In genomic region chr5:139284295-139284694, GRCh38 we compare ENCODE assay signal across 25 cellular contexts.
"Had no signal": no experiment of that assay in that cellular context is flagged by ENCODE, and none has a peak within 500 bp of the region (broad histone marks: within the 10 kb centered on the region; RNA-seq: fewer than 3 reads in every experiment).

No MANE protein-coding gene starts in this region.

- ATAC-seq: activated CD4-positive, alpha-beta T cell treated with anti-CD3 and anti-CD28 coated beads for 36 hours; activated CD4-positive, CD25-positive, alpha-beta regulatory T cell treated with anti-CD3 and anti-CD28 coated beads, Interleukin-2, amount 50 U/mL, for 24 hours; activated CD8-positive, alpha-beta T cell treated with anti-CD3 and anti-CD28 coated beads, Interleukin-2, amount 10 ng/mL, durations not matched to agents 7 days and 5 days; activated naive CD8-positive, alpha-beta T cell treated with anti-CD3 and anti-CD28 coated beads, Interleukin-2, amount 50 U/mL, for 24 hours; PC-3 had no signal

- H3K9me3 Mint-ChIP-seq: activated CD4-positive, alpha-beta T cell treated with anti-CD3 and anti-CD28 coated beads, Interleukin-2, amount 10 ng/mL, durations not matched to agents 7 days and 5 days; activated naive CD4-positive, alpha-beta T cell treated with anti-CD3 and anti-CD28 coated beads, Interleukin-2, amount 10 ng/mL, durations not matched to agents 7 days and 5 days; activated naive CD8-positive, alpha-beta T cell treated with anti-CD3 and anti-CD28 coated beads, Interleukin-2, amount 50 U/mL, for 24 hours had no signal

- DNase-seq: activated CD4-positive, alpha-beta T cell treated with anti-CD3 and anti-CD28 coated beads for 36 hours; activated CD4-positive, alpha-beta T cell treated with anti-CD3 and anti-CD28 coated beads, Interleukin-2, amount 10 ng/mL, durations not matched to agents 7 days and 5 days; activated CD4-positive, alpha-beta T cell treated with anti-CD3 and anti-CD28 coated beads, Interleukin-2, amount 50 U/mL, for 48 hours; activated CD8-positive, alpha-beta T cell treated with anti-CD3 and anti-CD28 coated beads, Interleukin-2, amount 10 ng/mL, durations not matched to agents 7 days and 5 days; activated effector memory CD4-positive, alpha-beta T cell treated with Interleukin-2 at 50 U/mL for 16 hours; activated naive CD4-positive, alpha-beta T cell treated with anti-CD3 and anti-CD28 coated beads, Interleukin-2, amount 10 ng/mL, durations not matched to agents 7 days and 5 days; activated naive CD8-positive, alpha-beta T cell treated with anti-CD3 and anti-CD28 coated beads, Interleukin-2, amount 50 U/mL, for 24 hours; activated T-cell treated with anti-CD3 and anti-CD28 coated beads, Interleukin-2, amount 50 U/mL, for 48 hours; anterior cingulate cortex; caudate nucleus; Karpas-422; KBM-7; NCI-H1105; NCI-H1417 treated with DMSO at 0.1 percent for 48 hours; NCI-H187 treated with DMSO at 0.1 percent for 48 hours; NCI-H2081; NCI-H2227 treated with DMSO at 0.1 percent for 48 hours; NCI-H446 treated with DMSO at 0.1 percent for 48 hours; NCI-H524; PC-3; Right ventricle myocardium superior; T1000 had no signal

- H3K4me3 Mint-ChIP-seq: activated CD4-positive, alpha-beta T cell treated with anti-CD3 and anti-CD28 coated beads for 36 hours; activated CD4-positive, alpha-beta T cell treated with anti-CD3 and anti-CD28 coated beads, Interleukin-2, amount 10 ng/mL, durations not matched to agents 7 days and 5 days; activated CD8-positive, alpha-beta T cell treated with anti-CD3 and anti-CD28 coated beads, Interleukin-2, amount 10 ng/mL, durations not matched to agents 7 days and 5 days; activated naive CD4-positive, alpha-beta T cell treated with anti-CD3 and anti-CD28 coated beads, Interleukin-2, amount 10 ng/mL, durations not matched to agents 7 days and 5 days; activated naive CD8-positive, alpha-beta T cell; activated naive CD8-positive, alpha-beta T cell treated with anti-CD3 and anti-CD28 coated beads, Interleukin-2, amount 50 U/mL, for 24 hours; brain had no signal

- H3K27me3 Mint-ChIP-seq: activated CD4-positive, alpha-beta T cell treated with anti-CD3 and anti-CD28 coated beads for 36 hours; activated CD4-positive, alpha-beta T cell treated with anti-CD3 and anti-CD28 coated beads, Interleukin-2, amount 10 ng/mL, durations not matched to agents 7 days and 5 days; activated naive CD4-positive, alpha-beta T cell treated with anti-CD3 and anti-CD28 coated beads, Interleukin-2, amount 10 ng/mL, durations not matched to agents 7 days and 5 days; activated naive CD8-positive, alpha-beta T cell; activated naive CD8-positive, alpha-beta T cell treated with anti-CD3 and anti-CD28 coated beads, Interleukin-2, amount 50 U/mL, for 24 hours had no signal

- H3K27ac Mint-ChIP-seq: activated CD4-positive, alpha-beta T cell treated with anti-CD3 and anti-CD28 coated beads, Interleukin-2, amount 10 ng/mL, durations not matched to agents 7 days and 5 days; activated CD8-positive, alpha-beta T cell treated with anti-CD3 and anti-CD28 coated beads, Interleukin-2, amount 10 ng/mL, durations not matched to agents 7 days and 5 days; activated naive CD4-positive, alpha-beta T cell treated with anti-CD3 and anti-CD28 coated beads, Interleukin-2, amount 10 ng/mL, durations not matched to agents 7 days and 5 days; brain had no signal
